Comparison of ENCODE assay signal across 13 cellular contexts in the genomic region with DNA sequence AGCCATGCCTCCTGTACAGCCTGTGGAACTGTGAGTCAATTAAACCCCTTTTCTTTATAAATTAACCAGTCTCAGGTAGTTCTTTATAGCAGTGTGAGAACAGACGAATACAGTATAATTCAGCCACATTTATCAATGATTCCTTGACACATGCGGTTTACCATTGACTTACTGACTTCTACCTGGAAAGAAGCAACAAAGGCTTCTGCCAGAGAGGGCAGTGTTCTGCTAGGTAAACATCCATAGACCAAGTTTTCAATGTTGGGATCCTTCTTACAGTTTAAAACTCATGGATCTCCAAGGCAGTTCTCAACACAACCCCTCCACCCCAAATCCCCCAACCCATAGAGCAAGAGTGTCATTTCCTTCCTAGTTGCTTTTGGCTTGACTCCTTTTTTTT.
DNase-seq lines count a peak whose midpoint lies in the region; ATAC-seq, FAIRE-seq and TF ChIP-seq lines count a peak whose summit lies in the region.
"Had no signal": no experiment of that assay in that cellular context is flagged by ENCODE, and none has a peak within 500 bp of the region (broad histone marks: within the 10 kb centered on the region; RNA-seq: fewer than 3 reads in every experiment).

No MANE protein-coding gene starts in this region.

- H2AFZ ChIP-seq in K562 (ENCODE audit: low read depth, low read length): no peak overlapping the region
- no peak overlapping the region for H2AFZ ChIP-seq in neural cell (ENCODE audit: low read depth, low read length)

- POLR2A ChIA-PET in K562 (lab: Yijun Ruan, JAX): no interaction called here

- CTCF ChIA-PET in K562 (lab: Yijun Ruan, JAX; ENCODE audit: low intra/inter-chr PET ratio): no interaction called here

- H3K4me2 ChIP-seq in K562 (ENCODE audit: insufficient read depth, low read length) (no peak overlapping the region), neural cell (ENCODE audit: low read length) (no peak overlapping the region)

- H3K4me1 ChIP-seq in K562 (replicated peaks in 1 of 2; ENCODE audit: control insufficient read depth in 2 of 2, insufficient read depth in 2 of 2, low read length in 2 of 2): peaks cover 0 to 13% of the 10 kb centered on the region in 2 experiments; a peak in 3 of 5 replicates
- no peaks in the 10 kb centered on the region for H3K4me1 ChIP-seq in adrenal gland (replicated peaks in 1 of 2)
- no peaks in the 10 kb centered on the region for H3K4me1 ChIP-seq in effector memory CD4-positive, alpha-beta T cell (ENCODE audit: control insufficient read depth, insufficient read depth, low read length, poor library complexity, severe bottlenecking)
- H3K4me1 ChIP-seq: left lung had no signal

- H3K9ac ChIP-seq in K562 (ENCODE audit: insufficient read depth in 1 of 2, low read depth in 2 of 2, low read length in 2 of 2) (no peak overlapping the region), neural cell (ENCODE audit: low read length) (no peak overlapping the region)

- peak in 1 of 2 experiments; percentile 31; a peak in 1 of 4 replicates for TF ChIP-seq RAD21 in K562 (CRISPR knock-in tag; conservative IDR thresholded peaks at IDR 0.05 in 1 of 2, IDR thresholded peaks at IDR 0.05 in 1 of 2)
- TF ChIP-seq RAD21 in neural cell (conservative IDR thresholded peaks at IDR 0.05): no peak

- in situ Hi-C loops in K562 (cut with MboI): no loop called here

- BruUV-seq in K562 (replicated peaks; lab: Mats Ljungman, UMichigan): no TSS peak

- no peaks in the 10 kb centered on the region for H3K9me1 ChIP-seq in K562 (ENCODE audit: control insufficient read depth, insufficient read depth, low read length)

- H3K27me3 ChIP-seq in K562 (ENCODE audit: control insufficient read depth in 2 of 2, insufficient read depth in 2 of 2, low read length in 2 of 2) (no peaks in the 10 kb centered on the region), neural cell (ENCODE audit: insufficient read depth, low read depth, low read length) (no peaks in the 10 kb centered on the region), adrenal gland (no peaks in the 10 kb centered on the region)
- H3K27me3 ChIP-seq in effector memory CD4-positive, alpha-beta T cell (replicated peaks; ENCODE audit: control insufficient read depth, insufficient read depth, low read length, poor library complexity, severe bottlenecking): no peaks in the 10 kb centered on the region

- intact Hi-C loops in K562 (cut with micrococcal nuclease) (no loop called here), adrenal gland (cut with DNase I) (no loop called here)

- TF ChIP-seq CTCF in GM12873 (IDR thresholded peaks at IDR 0.05; ENCODE audit: insufficient read depth, low read depth, low read length, missing control alignments) (peak; percentile 31), K562 (IDR thresholded peaks at IDR 0.05 in 2 of 3, conservative IDR thresholded peaks at IDR 0.05 in 1 of 3; ENCODE audit: insufficient read depth in 2 of 3, low read depth in 1 of 3, low read length in 3 of 3) (peak; percentile 26 to 60 (median 52); a peak in 5 of 6 replicates), neural cell (IDR thresholded peaks at IDR 0.05; ENCODE audit: poor library complexity, severe bottlenecking) (peak; percentile 50), adrenal gland (IDR thresholded peaks at IDR 0.05) (no peak)

- TF ChIP-seq EP300 in K562 (IDR thresholded peaks at IDR 0.05; ENCODE audit: low read length) (no peak), neural cell (conservative IDR thresholded peaks at IDR 0.05; ENCODE audit: poor library complexity, severe bottlenecking) (no peak)

- 8% methylated on average over 2 of the region's 2 CpGs for WGBS in K562 (ENCODE audit: insufficient coverage, low coverage, missing lambda C conversion rate)
- 59 to 68% (median 63%) methylated on average over 2 of the region's 2 CpGs for WGBS in adrenal gland, 4 donors

- peak; percentile 75 for ATAC-seq in K562
- ATAC-seq: left lung, T-cell had no signal

- DNase-seq in M059J (ENCODE audit: low read depth) (peak; percentile 3), K562 (ENCODE audit: extremely low read depth in 1 of 4, low spot score in 3 of 4) (peak in 2 of 4 experiments; percentile 30 to 49), putamen (ENCODE audit: low spot score) (no peak), adrenal gland (no peak)
- DNase-seq in effector memory CD4-positive, alpha-beta T cell: no peak
- DNase-seq: activated naive CD4-positive, alpha-beta T cell; left lung; NCI-H2107; posterior cingulate gyrus; stimulated activated CD4-positive, alpha-beta T cell treated with anti-CD3 and anti-CD28 coated beads, Interleukin-12 subunit alpha, Interleukin-12 subunit beta, amount 100 ng/mL, for 4 hours; T-cell had no signal

- no peak for TF ChIP-seq POLR2A in K562 (conservative IDR thresholded peaks at IDR 0.05)
- TF ChIP-seq POLR2A in adrenal gland (IDR thresholded peaks at IDR 0.05): no peak

- FAIRE-seq in K562 (lab: Jason Lieb, UNC): peak; percentile 63

- H3K4me3 ChIP-seq in K562 (no peak overlapping the region), neural cell (ENCODE audit: low read length) (no peak overlapping the region), adrenal gland (no peak overlapping the region)
- H3K4me3 ChIP-seq in effector memory CD4-positive, alpha-beta T cell (ENCODE audit: insufficient read depth, low read depth, low read length, poor library complexity, severe bottlenecking): no peak overlapping the region
- H3K4me3 ChIP-seq: left lung had no signal

- H3F3A ChIP-seq in neural cell (ENCODE audit: insufficient read depth, low read length, poor library complexity, severe bottlenecking): no peaks in the 10 kb centered on the region

- H3K36me3 ChIP-seq in K562 (ENCODE audit: control insufficient read depth, insufficient read depth, low read length) (no peaks in the 10 kb centered on the region), neural cell (ENCODE audit: insufficient read depth, low read length) (no peaks in the 10 kb centered on the region), adrenal gland (replicated peaks in 1 of 2) (no peaks in the 10 kb centered on the region)
- H3K36me3 ChIP-seq in effector memory CD4-positive, alpha-beta T cell (ENCODE audit: control insufficient read depth, insufficient read depth, low read length): no peaks in the 10 kb centered on the region
- H3K36me3 ChIP-seq: left lung had no signal

- no peaks in the 10 kb centered on the region for H3K9me2 ChIP-seq in neural cell (ENCODE audit: insufficient read depth, low read length)

- H4K20me1 ChIP-seq in K562 (replicated peaks; ENCODE audit: control insufficient read depth, insufficient read depth, low read length): no peaks in the 10 kb centered on the region
- H4K20me1 ChIP-seq in neural cell (ENCODE audit: insufficient read depth): no peaks in the 10 kb centered on the region

- H3K79me2 ChIP-seq in K562 (ENCODE audit: control insufficient read depth, insufficient read depth, low read length) (no peaks in the 10 kb centered on the region), neural cell (replicated peaks; ENCODE audit: insufficient read depth, low read length) (no peaks in the 10 kb centered on the region)

- H3K27ac ChIP-seq in K562 (ENCODE audit: extremely low read depth, low read depth, low read length): no peak overlapping the region
- no peak overlapping the region for H3K27ac ChIP-seq in neural cell (ENCODE audit: low read length)
- no peak overlapping the region for H3K27ac ChIP-seq in adrenal gland
- H3K27ac ChIP-seq in effector memory CD4-positive, alpha-beta T cell (ENCODE audit: insufficient read depth, low read length, poor library complexity, severe bottlenecking): no peak overlapping the region
- H3K27ac ChIP-seq: left lung had no signal

- no peaks in the 10 kb centered on the region for H3K9me3 ChIP-seq in K562 (replicated peaks; ENCODE audit: control insufficient read depth, insufficient read depth, low read depth, low read length)
- no peaks in the 10 kb centered on the region for H3K9me3 ChIP-seq in neural cell (ENCODE audit: low read length)
- H3K9me3 ChIP-seq in adrenal gland (replicated peaks in 1 of 3): no peaks in the 10 kb centered on the region
- H3K9me3 ChIP-seq in effector memory CD4-positive, alpha-beta T cell (ENCODE audit: control insufficient read depth, low read length): no peaks in the 10 kb centered on the region
- H3K9me3 ChIP-seq: left lung had no signal

TF ChIP-seq in K562, 482 proteins besides CTCF, POLR2A, EP300 and RAD21:
- TF ChIP-seq ZNF384 (IDR thresholded peaks at IDR 0.05; ENCODE audit: low read depth, low read length) (no peak), FOXK2 (conservative IDR thresholded peaks at IDR 0.05 in 1 of 2, IDR thresholded peaks at IDR 0.05 in 1 of 2; ENCODE audit: low read depth in 2 of 2) (peak in 1 of 2 experiments; percentile 48; a peak in 1 of 4 replicates), TFAM (CRISPR knock-in tag; conservative IDR thresholded peaks at IDR 0.05) (no peak), MIER1 (IDR thresholded peaks at IDR 0.05; ENCODE audit: low read depth) (no peak), EHMT2 (IDR thresholded peaks at IDR 0.05) (peak; percentile 58; the same call in 1 of the 2 replicates), FOXA3 (CRISPR knock-in tag; conservative IDR thresholded peaks at IDR 0.05 in 1 of 2, IDR thresholded peaks at IDR 0.05 in 1 of 2) (peak; percentile 72 to 91; a peak in 3 of 4 replicates), CBX3 (IDR thresholded peaks at IDR 0.05; ENCODE audit: borderline replicate concordance in 1 of 2, low read length in 2 of 2) (peak in 1 of 2 experiments; percentile 16; a peak in 1 of 3 replicates), MEIS2 (IDR thresholded peaks at IDR 0.05; ENCODE audit: partially characterized antibody) (peak; percentile 19)

TF ChIP-seq in neural cell, 6 proteins besides CTCF, POLR2A, EP300 and RAD21 (continues in another document):
- no peak for TF ChIP-seq TAF1 (IDR thresholded peaks at IDR 0.05; ENCODE audit: low read depth)

Comparison
In these comparisons a context has a peak if more than half of its experiments do, and no peak if none do; other contexts are left out.
1. CTCF ChIP-seq: peak in GM12873 (single experiment), K562 (3 of 3) and neural cell (single experiment); none in adrenal gland (0 of 6).